ENCODE assay signal across 16 cellular contexts in the genomic region with DNA sequence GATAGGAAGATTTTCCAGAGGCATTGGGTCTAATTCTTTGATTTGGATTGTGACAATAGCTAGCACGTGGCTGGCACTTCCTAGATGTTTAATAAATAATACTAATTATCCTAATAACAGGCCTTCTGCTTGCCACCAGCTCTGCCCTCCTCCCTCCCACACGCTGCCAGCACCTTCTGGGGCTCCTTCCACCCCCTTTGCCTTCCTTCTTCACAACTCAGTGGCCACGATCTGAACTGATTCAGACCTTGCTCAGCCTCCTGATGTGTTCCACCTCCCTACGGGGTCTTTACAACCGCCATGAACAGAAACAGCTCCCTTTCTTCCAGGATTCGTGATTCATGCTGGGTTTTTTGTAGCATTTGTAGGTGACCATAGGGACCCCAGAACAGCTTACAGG.
A peak's percentile ranks its signal among the peaks of the same experiment; 100 is the strongest.
DNase-seq lines count a peak whose midpoint lies in the region; ATAC-seq and TF ChIP-seq lines count a peak whose summit lies in the region.
"Had no signal": no experiment of that assay in that cellular context is flagged by ENCODE, and none has a peak within 500 bp of the region (broad histone marks: within the 10 kb centered on the region; RNA-seq: fewer than 3 reads in every experiment).

No MANE protein-coding gene starts in this region.

- H3K27me3 ChIP-seq in aorta (ENCODE audit: control insufficient read depth in 1 of 2, insufficient read depth in 2 of 2, low read length in 1 of 2) = no peaks in the 10 kb centered on the region
- H3K27me3 ChIP-seq: SJSA1 had no signal

- no peak overlapping the region for H3K27ac Mint-ChIP-seq in activated T-cell treated with anti-CD3 and anti-CD28 coated beads, Interleukin-2, amount 50 U/mL, for 24 hours
- H3K27ac Mint-ChIP-seq in osteocyte (ENCODE audit: unreplicated experiment) = no peak overlapping the region

- H3K9me3 Mint-ChIP-seq in activated T-cell treated with anti-CD3 and anti-CD28 coated beads, Interleukin-2, amount 50 U/mL, for 24 hours = no peaks in the 10 kb centered on the region
- H3K9me3 Mint-ChIP-seq in osteocyte (ENCODE audit: unreplicated experiment) = no peaks in the 10 kb centered on the region

- no peaks in the 10 kb centered on the region for H3K9me3 ChIP-seq in aorta (ENCODE audit: control insufficient read depth, low read length)
- H3K9me3 ChIP-seq: SJSA1 had no signal

- H3K36me3 Mint-ChIP-seq in activated T-cell treated with anti-CD3 and anti-CD28 coated beads, Interleukin-2, amount 50 U/mL, for 24 hours (ENCODE audit: low read depth) = no peaks in the 10 kb centered on the region
- no peaks in the 10 kb centered on the region for H3K36me3 Mint-ChIP-seq in osteocyte (ENCODE audit: unreplicated experiment)

- H3K4me3 ChIP-seq in coronary artery (no peak overlapping the region), aorta (ENCODE audit: low read length in 2 of 2) (no peak overlapping the region)
- H3K4me3 ChIP-seq: SJSA1 had no signal

- no peaks in the 10 kb centered on the region for H3K36me3 ChIP-seq in aorta (ENCODE audit: control insufficient read depth in 1 of 2, insufficient read depth in 2 of 2, low read length in 1 of 2)
- H3K36me3 ChIP-seq: SJSA1 had no signal

- peak; percentile 16 for DNase-seq in activated T-cell treated with anti-CD3 and anti-CD28 coated beads, Interleukin-2, amount 50 U/mL, for 24 hours
- DNase-seq in activated T-cell treated with anti-CD3 and anti-CD28 coated beads, Interleukin-2, amount 50 U/mL, for 48 hours = no peak
- DNase-seq in coronary artery (ENCODE audit: low spot score) = peak; percentile 43
- peak; percentile 66 for DNase-seq in osteocyte (ENCODE audit: extremely low spot score, unreplicated experiment)
- DNase-seq in aorta = peak; percentile 1 to 7
- no peak for DNase-seq in NCI-H1105 treated with DMSO at 0.1 percent for 48 hours (lab: John Stamatoyannopoulos, UW)
- no peak for DNase-seq in NCI-H526 (lab: John Stamatoyannopoulos, UW)
- DNase-seq: IMR-90, NCI-H1092 treated with DMSO at 0.1 percent for 48 hours, NCI-H1694, NCI-H2081, NCI-H2171 treated with DMSO at 0.1 percent for 48 hours, NCI-H524 treated with DMSO at 0.1 percent for 48 hours had no signal

- WGBS in aorta, 2 donors = 83 to 90% methylated on average over 6 of the region's 6 CpGs

- intact Hi-C loops in aorta (cut with DNase I) = no loop called here

- no peaks in the 10 kb centered on the region for H3K4me1 ChIP-seq in aorta (ENCODE audit: control insufficient read depth in 1 of 2, insufficient read depth in 2 of 2, low read length in 2 of 2)

- H3K27ac ChIP-seq in coronary artery (no peak overlapping the region), aorta (ENCODE audit: low read depth in 1 of 2, low read length in 2 of 2) (no peak overlapping the region)
- H3K27ac ChIP-seq: C4-2B, KMS-11, SJSA1 had no signal

- no peak overlapping the region for H3K4me3 Mint-ChIP-seq in activated T-cell treated with anti-CD3 and anti-CD28 coated beads, Interleukin-2, amount 50 U/mL, for 24 hours
- no peak overlapping the region for H3K4me3 Mint-ChIP-seq in osteocyte (ENCODE audit: unreplicated experiment)

- no peak for ATAC-seq in aorta (ENCODE audit: low FRiP score)

- TF ChIP-seq CTCF in coronary artery (IDR thresholded peaks at IDR 0.05) (no peak), osteocyte (IDR thresholded peaks at IDR 0.05) (no peak)

- peaks cover 16% of the 10 kb centered on the region for H3K27me3 Mint-ChIP-seq in activated T-cell treated with anti-CD3 and anti-CD28 coated beads, Interleukin-2, amount 50 U/mL, for 24 hours
- peaks cover 2% of the 10 kb centered on the region for H3K27me3 Mint-ChIP-seq in osteocyte (ENCODE audit: unreplicated experiment)

- peaks cover 10% of the 10 kb centered on the region for H3K4me1 Mint-ChIP-seq in activated T-cell treated with anti-CD3 and anti-CD28 coated beads, Interleukin-2, amount 50 U/mL, for 24 hours (ENCODE audit: low read depth)
- H3K4me1 Mint-ChIP-seq in osteocyte (ENCODE audit: unreplicated experiment) = peaks cover 28% of the 10 kb centered on the region

Comparison
In these comparisons a context has a peak if more than half of its experiments do, and no peak if none do; other contexts are left out.
1. DNase-seq: peak in activated T-cell treated with anti-CD3 and anti-CD28 coated beads, Interleukin-2, amount 50 U/mL, for 24 hours (single experiment), coronary artery (single experiment), osteocyte (single experiment) and aorta (2 of 2); none in activated T-cell treated with anti-CD3 and anti-CD28 coated beads, Interleukin-2, amount 50 U/mL, for 48 hours (0 of 2), NCI-H1105 treated with DMSO at 0.1 percent for 48 hours (single experiment) and NCI-H526 (0 of 2).